In the genomic region with DNA sequence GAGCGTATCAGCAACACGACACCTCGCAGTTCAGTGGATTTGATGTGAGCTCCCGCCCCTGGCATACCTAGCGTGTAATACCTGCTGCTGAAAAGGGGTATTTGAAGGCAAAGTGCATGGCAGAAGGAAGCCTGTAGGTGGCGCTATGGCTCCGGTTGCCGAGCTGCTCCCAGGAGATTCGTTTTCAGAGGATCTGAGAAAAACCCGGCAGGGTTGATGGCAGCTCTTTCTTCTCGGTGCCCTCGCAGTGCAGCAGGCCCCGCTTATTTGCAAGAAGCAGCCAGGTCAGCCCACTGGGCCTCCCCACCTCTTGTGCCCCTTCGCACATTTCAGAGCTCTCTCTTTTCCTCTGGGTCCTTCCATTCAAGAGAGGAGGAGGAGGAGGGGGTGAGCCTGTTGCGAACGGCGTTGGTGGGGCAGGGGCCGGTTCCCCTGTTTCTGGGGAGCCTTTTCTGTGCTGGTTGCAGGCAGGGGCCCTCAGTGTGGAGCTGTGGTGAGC, we compare ENCODE assay signal across 8 cellular contexts.
DNase-seq lines count a peak whose midpoint lies in the region; ATAC-seq and TF ChIP-seq lines count a peak whose summit lies in the region.

No MANE protein-coding gene starts in this region.

- DNase-seq in GM10248 (ENCODE audit: extremely low spot score): peak; percentile 76
- DNase-seq in OCI-M1 (lab: John Stamatoyannopoulos, UW): peak; percentile 79
- peak; percentile 36 for DNase-seq in activated T-helper 1 cell treated with anti-CD3 and anti-CD28 coated beads, Interleukin-12 subunit alpha, Interleukin-12 subunit beta, Interleukin-2, Interleukin-4 antibody, amounts not matched to agents 30 ng/mL and 10 ng/mL and 1 ng/mL, durations not matched to agents 14 hours and 24 hours and 36 hours (ENCODE audit: low spot score)
- peak; percentile 61 for DNase-seq in fibroblast of the aortic adventitia (ENCODE audit: low read depth)
- peak; percentile 81 for DNase-seq in neuronal stem cell (ENCODE audit: low spot score)
- peak; percentile 90 for DNase-seq in superior temporal gyrus (ENCODE audit: extremely low spot score)

- H3K18ac ChIP-seq in neuronal stem cell (ENCODE audit: low read length): peak overlapping the region; percentile 76

- no peak overlapping the region for H3K27ac ChIP-seq in KMS-11
- H3K27ac ChIP-seq in neuronal stem cell (replicated peaks; ENCODE audit: low read length): no peak overlapping the region

- CTCF ChIA-PET in GM10248 (lab: Yijun Ruan, JAX): interaction anchor here (0.7 to 3.6 kb wide), 34 partner anchors 9 to 1396 kb away, joined by 3 to 34 read pairs (median 4); no protein-coding TSS in a partner anchor

- no peaks in the 10 kb centered on the region for H3K36me3 Mint-ChIP-seq in activated T-helper 1 cell treated with anti-CD3 and anti-CD28 coated beads, Interleukin-12 subunit alpha, Interleukin-12 subunit beta, Interleukin-2, Interleukin-4 antibody, amounts not matched to agents 30 ng/mL and 10 ng/mL and 1 ng/mL, durations not matched to agents 14 hours and 24 hours and 36 hours (ENCODE audit: low read depth)

- H4K8ac ChIP-seq in neuronal stem cell (ENCODE audit: low read depth, low read length): no peak overlapping the region

- no CpG with 5 or more reads among the region's 18 CpGs for WGBS in neuronal stem cell (ENCODE audit: extremely low coverage in 2 of 2, insufficient read length in 2 of 2, insufficient replicate concordance in 1 of 2), 2 donors

- H3K27me3 ChIP-seq in KMS-11 (ENCODE audit: insufficient read depth, low read depth): no peaks in the 10 kb centered on the region
- peaks cover 0 to 77% (median 0%) of the 10 kb centered on the region in 3 experiments for H3K27me3 ChIP-seq in neuronal stem cell (ENCODE audit: control insufficient read depth in 3 of 3, insufficient read depth in 3 of 3, low read depth in 1 of 3, low read length in 3 of 3)

- no peak overlapping the region for H2BK120ac ChIP-seq in neuronal stem cell (ENCODE audit: low read depth, low read length)

- H3K9me3 ChIP-seq in neuronal stem cell (replicated peaks in 1 of 2; ENCODE audit: control insufficient read depth in 2 of 2, insufficient read depth in 1 of 2, low read depth in 1 of 2, low read length in 2 of 2): no peaks in the 10 kb centered on the region

- no peak overlapping the region; the same call in 1 of the 2 replicates for H3K4me2 ChIP-seq in KMS-11
- H3K4me2 ChIP-seq in neuronal stem cell (ENCODE audit: insufficient read depth, low read length, poor library complexity, severe bottlenecking): no peak overlapping the region

- TF ChIP-seq CTCF in GM10248 (IDR thresholded peaks at IDR 0.05; ENCODE audit: control extremely low read depth, extremely low read depth, low read depth, missing control alignments) (peak; percentile 79), KMS-11 (conservative IDR thresholded peaks at IDR 0.05; ENCODE audit: low read depth, low read length) (peak; percentile 94), fibroblast of the aortic adventitia (IDR thresholded peaks at IDR 0.05; ENCODE audit: insufficient read depth, low read length) (peak; percentile 90)

- H2BK15ac ChIP-seq in neuronal stem cell (ENCODE audit: low read length): no peak overlapping the region

- H3K9ac ChIP-seq in KMS-11 (no peak overlapping the region), neuronal stem cell (ENCODE audit: low read depth, low read length, poor library complexity) (no peak overlapping the region)

- H3K27ac Mint-ChIP-seq in activated T-helper 1 cell treated with anti-CD3 and anti-CD28 coated beads, Interleukin-12 subunit alpha, Interleukin-12 subunit beta, Interleukin-2, Interleukin-4 antibody, amounts not matched to agents 30 ng/mL and 10 ng/mL and 1 ng/mL, durations not matched to agents 14 hours and 24 hours and 36 hours: no peak overlapping the region

- H3K4me1 Mint-ChIP-seq in activated T-helper 1 cell treated with anti-CD3 and anti-CD28 coated beads, Interleukin-12 subunit alpha, Interleukin-12 subunit beta, Interleukin-2, Interleukin-4 antibody, amounts not matched to agents 30 ng/mL and 10 ng/mL and 1 ng/mL, durations not matched to agents 14 hours and 24 hours and 36 hours (ENCODE audit: low read depth): peaks cover 5% of the 10 kb centered on the region

- H3K79me2 ChIP-seq in KMS-11 (ENCODE audit: insufficient read depth, low read depth): no peaks in the 10 kb centered on the region

- H2BK12ac ChIP-seq in neuronal stem cell (ENCODE audit: low read length): no peak overlapping the region

- H4K20me1 ChIP-seq in KMS-11 (ENCODE audit: insufficient read depth): no peaks in the 10 kb centered on the region

- H2AFZ ChIP-seq in KMS-11 (ENCODE audit: low read depth) (peak overlapping the region; percentile 12; the same call in 1 of the 2 replicates), neuronal stem cell (ENCODE audit: low read length) (peak overlapping the region; percentile 89)

- no peaks in the 10 kb centered on the region for H3K36me3 ChIP-seq in KMS-11 (ENCODE audit: insufficient read depth)
- no peaks in the 10 kb centered on the region for H3K36me3 ChIP-seq in neuronal stem cell (replicated peaks in 1 of 2; ENCODE audit: control insufficient read depth in 2 of 2, insufficient read depth in 2 of 2, low read length in 2 of 2)

- no peak overlapping the region for H3K14ac ChIP-seq in neuronal stem cell (ENCODE audit: low read length)

- H2AK5ac ChIP-seq in neuronal stem cell (ENCODE audit: low read depth, low read length): no peak overlapping the region

- POLR2A ChIA-PET in GM10248 (lab: Yijun Ruan, JAX): no interaction called here

- no peak for ATAC-seq in HG02973 (IDR thresholded peaks at IDR 0.05; ENCODE audit: unreplicated experiment)

- no peak overlapping the region for H3K4ac ChIP-seq in neuronal stem cell (ENCODE audit: low read length)

- peaks cover 9% of the 10 kb centered on the region for H3K27me3 Mint-ChIP-seq in activated T-helper 1 cell treated with anti-CD3 and anti-CD28 coated beads, Interleukin-12 subunit alpha, Interleukin-12 subunit beta, Interleukin-2, Interleukin-4 antibody, amounts not matched to agents 30 ng/mL and 10 ng/mL and 1 ng/mL, durations not matched to agents 14 hours and 24 hours and 36 hours (ENCODE audit: insufficient read depth)

- H3K4me1 ChIP-seq in KMS-11 (ENCODE audit: low read depth, poor library complexity, severe bottlenecking) (no peaks in the 10 kb centered on the region), neuronal stem cell (ENCODE audit: control insufficient read depth in 2 of 2, insufficient read depth in 1 of 2, low read depth in 1 of 2, low read length in 2 of 2) (peaks cover 14 to 20% of the 10 kb centered on the region in 2 donors)

- H3K4me3 ChIP-seq in KMS-11 (IDR thresholded peaks at IDR 0.05; ENCODE audit: insufficient read depth, low read depth, low read length) (no peak overlapping the region), fibroblast of the aortic adventitia (ENCODE audit: low read depth, low read length) (no peak overlapping the region), neuronal stem cell (ENCODE audit: low read length in 2 of 2) (peak overlapping the region in 1 of 2 donors; percentile 26)

- no peak overlapping the region for H4K91ac ChIP-seq in neuronal stem cell (ENCODE audit: low read depth, low read length, poor library complexity)

- no peaks in the 10 kb centered on the region for H3K9me3 Mint-ChIP-seq in activated T-helper 1 cell treated with anti-CD3 and anti-CD28 coated beads, Interleukin-12 subunit alpha, Interleukin-12 subunit beta, Interleukin-2, Interleukin-4 antibody, amounts not matched to agents 30 ng/mL and 10 ng/mL and 1 ng/mL, durations not matched to agents 14 hours and 24 hours and 36 hours

- H3K4me3 Mint-ChIP-seq in activated T-helper 1 cell treated with anti-CD3 and anti-CD28 coated beads, Interleukin-12 subunit alpha, Interleukin-12 subunit beta, Interleukin-2, Interleukin-4 antibody, amounts not matched to agents 30 ng/mL and 10 ng/mL and 1 ng/mL, durations not matched to agents 14 hours and 24 hours and 36 hours: no peak overlapping the region

- intact Hi-C loops in activated T-helper 1 cell treated with anti-CD3 and anti-CD28 coated beads, Interleukin-12 subunit alpha, Interleukin-12 subunit beta, Interleukin-2, Interleukin-4 antibody, amounts not matched to agents 30 ng/mL and 10 ng/mL and 1 ng/mL, durations not matched to agents 14 hours and 24 hours and 36 hours (cut with micrococcal nuclease): loop anchor here (1.0 kb wide), 2 partner anchors 284 to 400 kb away; no protein-coding TSS in a partner anchor

- H2BK5ac ChIP-seq in neuronal stem cell (ENCODE audit: low read length): no peak overlapping the region

- H3K79me1 ChIP-seq in neuronal stem cell (ENCODE audit: low read depth, low read length): no peaks in the 10 kb centered on the region

- H3K23ac ChIP-seq in neuronal stem cell (ENCODE audit: low read depth, low read length, poor library complexity): no peak overlapping the region

Comparison
In these comparisons a context has a peak if more than half of its experiments do, and no peak if none do; other contexts are left out.
1. DNase-seq: peak in every context shown above with its lines; median percentile 90 in superior temporal gyrus; 81 in neuronal stem cell; 79 in OCI-M1; 76 in GM10248; 61 in fibroblast of the aortic adventitia; 36 in activated T-helper 1 cell treated with anti-CD3 and anti-CD28 coated beads, Interleukin-12 subunit alpha, Interleukin-12 subunit beta, Interleukin-2, Interleukin-4 antibody, amounts not matched to agents 30 ng/mL and 10 ng/mL and 1 ng/mL, durations not matched to agents 14 hours and 24 hours and 36 hours.